In genomic region chr7:158355456-158356065, GRCh38 we compare ENCODE assay signal across 8 cellular contexts.
DNase-seq lines count a peak whose midpoint lies in the region; ATAC-seq lines count a peak whose summit lies in the region.

No MANE protein-coding gene starts in this region.

- no peak for ATAC-seq in GM19035 (IDR thresholded peaks at IDR 0.05; ENCODE audit: unreplicated experiment)

- peak; percentile 50 for DNase-seq in NCI-H510A treated with DMSO at 0.1 percent for 48 hours (lab: John Stamatoyannopoulos, UW)
- no peak for DNase-seq in NCI-H510A (lab: John Stamatoyannopoulos, UW)
- DNase-seq in LoVo (ENCODE audit: low spot score) = peak; percentile 45
- peak; percentile 35 to 57 for DNase-seq in T47D (ENCODE audit: low read depth in 1 of 2, low spot score in 1 of 2)
- DNase-seq in pons (ENCODE audit: low spot score) = peak; percentile 24
- no peak for DNase-seq in AG20443 (ENCODE audit: low spot score)
- DNase-seq in DMS79 (lab: John Stamatoyannopoulos, UW) = no peak

- in situ Hi-C loops in T47D (cut with HindIII; ENCODE audit: low pct_unique_long_range_greater_than_20kb, low sequenced_read_pairs) = no loop called here

Comparison
In these comparisons a context has a peak if more than half of its experiments do, and no peak if none do; other contexts are left out.
1. DNase-seq: peak in NCI-H510A treated with DMSO at 0.1 percent for 48 hours (single experiment), LoVo (single experiment), T47D (2 of 2) and pons (single experiment); none in NCI-H510A (single experiment), AG20443 (single experiment) and DMS79 (single experiment).